In genomic region chr12:546265-546919, GRCh38 we compare ENCODE assay signal across 2 cellular contexts.
A peak's percentile ranks its signal among the peaks of the same experiment; 100 is the strongest.
TF ChIP-seq lines count a peak whose summit lies in the region.

No MANE protein-coding gene starts in this region.

TF ChIP-seq in GM23338, 12 proteins besides CTCF, POLR2A, EP300 and RAD21 (continued from another document):
- no peak for TF ChIP-seq ZNF462 (CRISPR knock-in tag; IDR thresholded peaks at IDR 0.05)
- no peak for TF ChIP-seq ZNF114 (CRISPR knock-in tag; IDR thresholded peaks at IDR 0.05)
- TF ChIP-seq JUNB (IDR thresholded peaks at IDR 0.05; ENCODE audit: unreplicated experiment) = no peak
- no peak for TF ChIP-seq STAT1 (IDR thresholded peaks at IDR 0.05; ENCODE audit: unreplicated experiment)
- TF ChIP-seq CREB1 (CRISPR knock-in tag; IDR thresholded peaks at IDR 0.05; ENCODE audit: low read depth) = no peak
- TF ChIP-seq EZH2 (IDR thresholded peaks at IDR 0.05; ENCODE audit: low read depth, unreplicated experiment) = no peak
- no peak for TF ChIP-seq EZH2phosphoT487 (IDR thresholded peaks at IDR 0.05; ENCODE audit: unreplicated experiment)
- no peak for TF ChIP-seq ETS1 (IDR thresholded peaks at IDR 0.05)
- TF ChIP-seq REST (IDR thresholded peaks at IDR 0.05; ENCODE audit: unreplicated experiment) = no peak
- TF ChIP-seq NANOG (IDR thresholded peaks at IDR 0.05; ENCODE audit: borderline replicate concordance) = no peak

TF ChIP-seq in K562, 482 proteins besides CTCF, POLR2A, EP300 and RAD21 (continued from another document):
- TF ChIP-seq AFF4 (CRISPR knock-in tag; IDR thresholded peaks at IDR 0.05) = no peak
- TF ChIP-seq L3MBTL2 (IDR thresholded peaks at IDR 0.05) = peak; percentile 63
- no peak for TF ChIP-seq ZNF830 (CRISPR knock-in tag; IDR thresholded peaks at IDR 0.05)
- no peak for TF ChIP-seq ZNF24 (IDR thresholded peaks at IDR 0.05)
- peak; percentile 41 for TF ChIP-seq PCBP1 (IDR thresholded peaks at IDR 0.05; ENCODE audit: low read depth, low read length, poor library complexity, severe bottlenecking)
- TF ChIP-seq TRIM28 (IDR thresholded peaks at IDR 0.05) = no peak
- TF ChIP-seq FOXP4 (CRISPR knock-in tag; IDR thresholded peaks at IDR 0.05; ENCODE audit: borderline replicate concordance) = no peak
- TF ChIP-seq SPI1 (IDR thresholded peaks at IDR 0.05; ENCODE audit: borderline replicate concordance, low read depth, low read length) = 0 out of 2 replicates have a peak, but pooled peaks have one; percentile 14
- no peak for TF ChIP-seq NKRF (IDR thresholded peaks at IDR 0.05; ENCODE audit: borderline replicate concordance)
- peak; percentile 68 for TF ChIP-seq ZNF263 (CRISPR knock-in tag; IDR thresholded peaks at IDR 0.05; ENCODE audit: borderline replicate concordance)
TF ChIP-seq in K562: peak in this region for 5.
